ENCODE assay signal across 9 cellular contexts in the genomic region with DNA sequence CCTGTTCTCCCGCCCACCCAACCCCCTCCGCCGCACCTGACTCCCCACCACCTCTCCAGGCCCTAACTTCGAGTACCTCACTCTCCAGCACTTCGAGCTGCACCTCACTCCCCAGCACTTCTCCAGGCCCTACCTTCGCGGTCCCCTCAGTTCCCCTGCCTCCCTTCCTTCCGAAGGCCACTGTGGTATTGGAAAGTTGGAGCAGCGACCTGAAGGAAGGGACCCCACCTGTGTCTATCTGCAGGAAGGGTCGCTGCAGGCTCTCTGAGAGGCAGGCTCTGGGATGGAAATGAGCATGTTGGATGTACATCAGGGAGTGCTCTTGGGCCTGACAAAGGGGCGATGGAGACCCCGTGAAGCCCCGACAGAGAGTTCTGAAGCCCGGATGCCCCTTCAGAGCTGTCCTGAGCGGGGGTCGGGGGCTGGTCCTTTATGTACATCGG.
DNase-seq lines count a peak whose midpoint lies in the region; ATAC-seq and TF ChIP-seq lines count a peak whose summit lies in the region.
"Had no signal": no experiment of that assay in that cellular context is flagged by ENCODE, and none has a peak within 500 bp of the region (broad histone marks: within the 10 kb centered on the region; RNA-seq: fewer than 3 reads in every experiment).

No MANE protein-coding gene starts in this region.

- H3K79me2 ChIP-seq in ACC112 (ENCODE audit: control insufficient read depth, insufficient read depth, low read length, unreplicated experiment) (no peaks in the 10 kb centered on the region), hepatocyte (no peaks in the 10 kb centered on the region)

- H2AFZ ChIP-seq in ACC112 (ENCODE audit: low read length, unreplicated experiment) = no peak overlapping the region
- no peak overlapping the region for H2AFZ ChIP-seq in hepatocyte

- H3K4me1 ChIP-seq in ACC112 (ENCODE audit: control insufficient read depth, insufficient read depth, low read length, unreplicated experiment) (peaks cover 43% of the 10 kb centered on the region), hepatocyte (ENCODE audit: insufficient read depth) (peaks cover 15% of the 10 kb centered on the region), sigmoid colon (peaks cover 0 to 60% (median 57%) of the 10 kb centered on the region in 4 donors)

- POLR2A ChIA-PET in RWPE1 (lab: Yijun Ruan, JAX; ENCODE audit: low non-redundant PET) = no interaction called here

- no peaks in the 10 kb centered on the region for H4K20me1 ChIP-seq in hepatocyte (ENCODE audit: insufficient read depth, poor library complexity, severe bottlenecking)

- ATAC-seq in activated CD4-positive, CD25-positive, alpha-beta regulatory T cell treated with anti-CD3 and anti-CD28 coated beads, Interleukin-2, amount 50 U/mL, for 24 hours = no peak

- no peak for TF ChIP-seq POLR2A in sigmoid colon (IDR thresholded peaks at IDR 0.05)

- intact Hi-C loops in sigmoid colon (cut with DNase I) = loop anchor here (5.0 to 10.0 kb wide), 4 partner anchors 47 to 440 kb away; partner anchors contain the start of gene RHEB

- H3K27ac ChIP-seq in ACC112 (ENCODE audit: low read depth, low read length) = peak overlapping the region; percentile 83
- peak overlapping the region; percentile 86 for H3K27ac ChIP-seq in RWPE1
- peak overlapping the region; percentile 68 for H3K27ac ChIP-seq in hepatocyte
- peak overlapping the region; percentile 72 to 91 (median 86) for H3K27ac ChIP-seq in sigmoid colon

- DNase-seq in RWPE1 (ENCODE audit: low spot score) = no peak
- DNase-seq in hepatocyte (ENCODE audit: low spot score) = no peak
- no peak for DNase-seq in sigmoid colon
- DNase-seq in stimulated activated naive CD4-positive, alpha-beta T cell (lab: John Stamatoyannopoulos, UW) = no peak
- no peak for DNase-seq in NOMO-1 treated with DMSO at 0.1 percent for 48 hours (lab: John Stamatoyannopoulos, UW; ENCODE audit: unreplicated experiment)
- no peak for DNase-seq in NCI-H524 (lab: John Stamatoyannopoulos, UW)

- TF ChIP-seq CTCF in RWPE1 (conservative IDR thresholded peaks at IDR 0.05; ENCODE audit: low read depth) = no peak
- TF ChIP-seq CTCF in hepatocyte (IDR thresholded peaks at IDR 0.05; ENCODE audit: poor library complexity) = no peak
- TF ChIP-seq CTCF in sigmoid colon (IDR thresholded peaks at IDR 0.05) = no peak

- H3K27me3 ChIP-seq in ACC112 (ENCODE audit: insufficient read depth, low read length) (no peaks in the 10 kb centered on the region), hepatocyte (no peaks in the 10 kb centered on the region), sigmoid colon (no peaks in the 10 kb centered on the region)

- no peak for TF ChIP-seq EP300 in sigmoid colon (IDR thresholded peaks at IDR 0.05)

- H3K9me2 ChIP-seq in hepatocyte (replicated peaks; ENCODE audit: insufficient read depth) = no peaks in the 10 kb centered on the region

- 88% methylated on average over 16 of the region's 17 CpGs for WGBS in hepatocyte (ENCODE audit: low lambda C conversion rate, missing lambda C conversion rate)
- WGBS in sigmoid colon, 2 donors = 83 to 92% methylated on average over 17 of the region's 17 CpGs

- H3K9me3 ChIP-seq in hepatocyte (ENCODE audit: low read depth) = no peaks in the 10 kb centered on the region
- no peaks in the 10 kb centered on the region for H3K9me3 ChIP-seq in sigmoid colon

- H3K4me3 ChIP-seq in ACC112 (ENCODE audit: low read depth, low read length) (no peak overlapping the region), hepatocyte (no peak overlapping the region), sigmoid colon (no peak overlapping the region)
- H3K4me3 ChIP-seq: dorsolateral prefrontal cortex had no signal

- CTCF ChIA-PET in RWPE1 (lab: Yijun Ruan, JAX) = interaction anchor here (0.5 to 1.0 kb wide), 7 partner anchors 9 to 375 kb away, joined by 3 to 4 read pairs (median 3); no protein-coding TSS in a partner anchor

- no peak overlapping the region for H3K4me2 ChIP-seq in hepatocyte

- H3K36me3 ChIP-seq in ACC112 (ENCODE audit: insufficient read depth, low read length) (no peaks in the 10 kb centered on the region), hepatocyte (replicated peaks; ENCODE audit: insufficient read depth, low read depth) (no peaks in the 10 kb centered on the region), sigmoid colon (no peaks in the 10 kb centered on the region)
